Comparison of ENCODE assay signal across 23 cellular contexts in genomic region chr16:84075376-84075775, GRCh38. TPM values are rescaled to one million over a fixed set of nuclear protein-coding genes. Genes with fewer than 3 reads are reported as not detected.
"Had no signal": no experiment of that assay in that cellular context is flagged by ENCODE, and none has a peak within 500 bp of the region (broad histone marks: within the 10 kb centered on the region; RNA-seq: fewer than 3 reads in every experiment).

No MANE protein-coding gene starts in this region.

- H3K9me3 Mint-ChIP-seq: activated CD8-positive, alpha-beta T cell treated with anti-CD3 and anti-CD28 coated beads for 36 hours; activated naive CD4-positive, alpha-beta T cell treated with anti-CD3 and anti-CD28 coated beads, Interleukin-2, amount 50 U/mL, for 24 hours; activated T-helper 1 cell treated with anti-CD3 and anti-CD28 coated beads, Interleukin-12 subunit alpha, Interleukin-12 subunit beta, Interleukin-2, Interleukin-4 antibody, amounts not matched to agents 30 ng/mL and 10 ng/mL and 1 ng/mL, durations not matched to agents 14 hours and 24 hours and 36 hours; central memory CD8-positive, alpha-beta T cell; T-cell had no signal

- H3K4me3 ChIP-seq: breast epithelium, SK-N-MC had no signal

- H3K4me1 ChIP-seq: breast epithelium had no signal

- H3K27me3 ChIP-seq: breast epithelium had no signal

- H3K4me1 Mint-ChIP-seq: activated CD4-positive, alpha-beta T cell treated with anti-CD3 and anti-CD28 coated beads for 36 hours had no signal

- H3K27ac ChIP-seq: breast epithelium, KMS-11, SK-N-MC, VCaP had no signal

- H3K4me3 Mint-ChIP-seq: activated CD4-positive, alpha-beta T cell treated with anti-CD3 and anti-CD28 coated beads for 36 hours; activated CD8-positive, alpha-beta T cell treated with anti-CD3 and anti-CD28 coated beads for 36 hours; activated naive CD4-positive, alpha-beta T cell treated with anti-CD3 and anti-CD28 coated beads, Interleukin-2, amount 50 U/mL, for 24 hours; activated T-helper 1 cell treated with anti-CD3 and anti-CD28 coated beads, Interleukin-12 subunit alpha, Interleukin-12 subunit beta, Interleukin-2, Interleukin-4 antibody, amounts not matched to agents 30 ng/mL and 10 ng/mL and 1 ng/mL, durations not matched to agents 14 hours and 24 hours and 36 hours; central memory CD8-positive, alpha-beta T cell; T-cell had no signal

- H3K27me3 Mint-ChIP-seq: activated CD4-positive, alpha-beta T cell treated with anti-CD3 and anti-CD28 coated beads for 36 hours; activated CD8-positive, alpha-beta T cell treated with anti-CD3 and anti-CD28 coated beads for 36 hours; activated naive CD4-positive, alpha-beta T cell treated with anti-CD3 and anti-CD28 coated beads, Interleukin-2, amount 50 U/mL, for 24 hours; central memory CD8-positive, alpha-beta T cell; T-cell had no signal

- H3K9me3 ChIP-seq: breast epithelium had no signal

- DNase-seq: activated CD4-positive, alpha-beta T cell treated with anti-CD3 and anti-CD28 coated beads for 36 hours; activated CD8-positive, alpha-beta memory T cell treated with anti-CD3 and anti-CD28 coated beads, Interleukin-2, amount 50 U/mL, for 4 hours; activated CD8-positive, alpha-beta T cell treated with anti-CD3 and anti-CD28 coated beads for 36 hours; activated effector memory CD4-positive, alpha-beta T cell treated with Interleukin-2 at 50 U/mL for 16 hours; activated naive CD4-positive, alpha-beta T cell; aorta; NCI-H1092; NCI-H1417; NCI-H1694; NCI-H2029 treated with DMSO at 0.1 percent for 48 hours; NCI-H510A treated with DMSO at 0.1 percent for 48 hours; NCI-H69; PC-3; T-cell had no signal

- H3K27ac Mint-ChIP-seq: activated CD4-positive, alpha-beta T cell treated with anti-CD3 and anti-CD28 coated beads for 36 hours; activated CD8-positive, alpha-beta T cell treated with anti-CD3 and anti-CD28 coated beads for 36 hours; activated naive CD4-positive, alpha-beta T cell treated with anti-CD3 and anti-CD28 coated beads, Interleukin-2, amount 50 U/mL, for 24 hours; activated T-helper 1 cell treated with anti-CD3 and anti-CD28 coated beads, Interleukin-12 subunit alpha, Interleukin-12 subunit beta, Interleukin-2, Interleukin-4 antibody, amounts not matched to agents 30 ng/mL and 10 ng/mL and 1 ng/mL, durations not matched to agents 14 hours and 24 hours and 36 hours; T-cell had no signal

- ATAC-seq: activated CD4-positive, alpha-beta T cell treated with anti-CD3 and anti-CD28 coated beads for 36 hours; activated CD8-positive, alpha-beta T cell treated with anti-CD3 and anti-CD28 coated beads for 36 hours; PC-3; T-cell had no signal

RNA-seq across cellular contexts. Expression of gene SLC38A8, which starts 32.8 kb away (rescaled TPM):
- total RNA-seq: activated CD4-positive, alpha-beta T cell treated with anti-CD3 and anti-CD28 coated beads for 36 hours; activated CD8-positive, alpha-beta T cell treated with anti-CD3 and anti-CD28 coated beads for 36 hours; activated T-helper 1 cell treated with anti-CD3 and anti-CD28 coated beads, Interleukin-12 subunit alpha, Interleukin-12 subunit beta, Interleukin-2, Interleukin-4 antibody, amounts not matched to agents 30 ng/mL and 10 ng/mL and 1 ng/mL, durations not matched to agents 14 hours and 24 hours and 36 hours; aorta; breast epithelium; MCF 10A; PC-3; T-cell; T-helper 2 cell treated with Interferon-gamma antibody and Interleukin-4, amounts not matched to agents 100 ng/mL and 5 ng/mL, for 36 hours had no signal
- polyA plus RNA-seq: aorta had no signal
